ENCODE assay signal across 12 cellular contexts in genomic region chr3:151226088-151226563, GRCh38. TPM values are rescaled to one million over a fixed set of nuclear protein-coding genes. Genes with fewer than 3 reads are reported as not detected.
DNase-seq lines count a peak whose midpoint lies in the region; ATAC-seq and TF ChIP-seq lines count a peak whose summit lies in the region.
"Had no signal": no experiment of that assay in that cellular context is flagged by ENCODE, and none has a peak within 500 bp of the region (broad histone marks: within the 10 kb centered on the region; RNA-seq: fewer than 3 reads in every experiment).

No MANE protein-coding gene starts in this region.

- peak overlapping the region; percentile 36 for H3K27ac Mint-ChIP-seq in neural progenitor cell
- H3K27ac Mint-ChIP-seq in Calu3 (ENCODE audit: unreplicated experiment) = no peak overlapping the region

- CTCF ChIA-PET in mammary epithelial cell (lab: Charles Lee; ENCODE audit: low non-redundant PET) = interaction anchor here (0.6 kb wide), 1 partner anchor 1283 kb away, joined by 3 read pairs; no protein-coding TSS in a partner anchor
- CTCF ChIA-PET in Calu3 (lab: Charles Lee) = interaction anchor here (0.7 kb wide), 1 partner anchor 141 kb away, joined by 4 read pairs; no protein-coding TSS in a partner anchor

- H3K4me1 Mint-ChIP-seq in neural progenitor cell = peaks cover 5% of the 10 kb centered on the region
- H3K4me1 Mint-ChIP-seq in Calu3 (ENCODE audit: low read depth, unreplicated experiment) = peaks cover 23% of the 10 kb centered on the region

- DNase-seq in NCI-H146 (lab: John Stamatoyannopoulos, UW) (peak; percentile 31), NCI-H146 treated with DMSO at 0.1 percent for 48 hours (lab: John Stamatoyannopoulos, UW; ENCODE audit: unreplicated experiment) (no peak), NCI-H460 (ENCODE audit: extremely low read depth, low read depth) (peak; percentile 17), mammary epithelial cell (peak; percentile 85), neural progenitor cell (ENCODE audit: low spot score) (no peak), Calu3 (no peak), SKM-1 (lab: John Stamatoyannopoulos, UW; ENCODE audit: unreplicated experiment) (no peak)
- DNase-seq: 8988T, mucosa of descending colon, Peyer's patch had no signal

- intact Hi-C loops in mammary epithelial cell (cut with micrococcal nuclease) = loop anchor here (2.0 to 5.0 kb wide), 4 partner anchors 103 to 691 kb away; partner anchors contain the start of gene P2RY13
- intact Hi-C loops in Calu3 (cut with micrococcal nuclease; ENCODE audit: unreplicated experiment) = loop anchor here (5.0 to 10.0 kb wide), 5 partner anchors 141 to 1249 kb away; no protein-coding TSS in a partner anchor

- H3K4me3 ChIP-seq in mammary epithelial cell (replicated peaks in 1 of 3; ENCODE audit: insufficient read depth in 1 of 3, low read depth in 2 of 3, low read length in 3 of 3) (no peak overlapping the region), neural progenitor cell (no peak overlapping the region)
- H3K4me3 ChIP-seq: cardiac muscle cell, mucosa of descending colon, Peyer's patch had no signal

- TF ChIP-seq CTCF in mammary epithelial cell (conservative IDR thresholded peaks at IDR 0.05 in 1 of 2, IDR thresholded peaks at IDR 0.05 in 1 of 2; ENCODE audit: extremely low read depth in 1 of 2, insufficient read depth in 1 of 2, low read depth in 1 of 2, low read length in 2 of 2) (no peak), neural progenitor cell (IDR thresholded peaks at IDR 0.05) (no peak), Calu3 (IDR thresholded peaks at IDR 0.05; ENCODE audit: unreplicated experiment) (no peak)

- no peaks in the 10 kb centered on the region for H4K20me1 ChIP-seq in mammary epithelial cell (ENCODE audit: insufficient read depth, low read length)
- H4K20me1 ChIP-seq in neural progenitor cell (ENCODE audit: low read depth) = no peaks in the 10 kb centered on the region

- H3K79me2 ChIP-seq in mammary epithelial cell (ENCODE audit: insufficient read depth, low read length) (no peaks in the 10 kb centered on the region), neural progenitor cell (ENCODE audit: low read depth) (no peaks in the 10 kb centered on the region)

- in situ Hi-C loops in mammary epithelial cell (cut with MboI; ENCODE audit: low sequenced_read_pairs in 2 of 2) = no loop called here

- H3K27me3 Mint-ChIP-seq in neural progenitor cell (ENCODE audit: insufficient read depth, low read depth) (no peaks in the 10 kb centered on the region), Calu3 (ENCODE audit: unreplicated experiment) (no peaks in the 10 kb centered on the region)

- WGBS in mammary epithelial cell (ENCODE audit: low coverage, missing lambda C conversion rate) = 26% methylated on average over 4 of the region's 4 CpGs

- H3F3A ChIP-seq in neural progenitor cell (ENCODE audit: low read depth) = no peaks in the 10 kb centered on the region

- H3K9ac ChIP-seq in mammary epithelial cell (ENCODE audit: insufficient read depth, low read length) (no peak overlapping the region), neural progenitor cell (no peak overlapping the region)

- no peak overlapping the region for H3K27ac ChIP-seq in mammary epithelial cell (ENCODE audit: insufficient read depth, low read depth, low read length)
- H3K27ac ChIP-seq in neural progenitor cell = no peak overlapping the region

- BruUV-seq in mammary epithelial cell (replicated peaks; lab: Mats Ljungman, UMichigan) = no TSS peak
- no TSS peak for BruUV-seq in Calu3 (replicated peaks; lab: Mats Ljungman, UMichigan)

- H3K9me3 Mint-ChIP-seq in neural progenitor cell (peaks cover 9% of the 10 kb centered on the region), Calu3 (ENCODE audit: low read depth, unreplicated experiment) (peaks cover 6% of the 10 kb centered on the region)

- H3K27me3 ChIP-seq in mammary epithelial cell (ENCODE audit: insufficient read depth, low read length) (no peaks in the 10 kb centered on the region), neural progenitor cell (no peaks in the 10 kb centered on the region)
- H3K27me3 ChIP-seq: cardiac muscle cell, Peyer's patch had no signal

- H3K4me2 ChIP-seq in mammary epithelial cell (ENCODE audit: insufficient read depth, low read depth, low read length) (no peak overlapping the region), neural progenitor cell (no peak overlapping the region)

- dilution Hi-C loops in mammary epithelial cell (cut with HindIII; ENCODE audit: low sequenced_read_pairs) = no loop called here

- no peak overlapping the region for H3K4me3 Mint-ChIP-seq in neural progenitor cell
- H3K4me3 Mint-ChIP-seq in Calu3 (ENCODE audit: low read depth, unreplicated experiment) = no peak overlapping the region

- H2AFZ ChIP-seq in mammary epithelial cell (ENCODE audit: low read depth, low read length) (no peak overlapping the region), neural progenitor cell (replicated peaks) (no peak overlapping the region)

- peaks cover 27% of the 10 kb centered on the region for H3K4me1 ChIP-seq in mammary epithelial cell (ENCODE audit: insufficient read depth, low read length)
- no peaks in the 10 kb centered on the region for H3K4me1 ChIP-seq in neural progenitor cell

- H3K36me3 Mint-ChIP-seq in neural progenitor cell (peaks cover 11% of the 10 kb centered on the region), Calu3 (ENCODE audit: insufficient read depth, unreplicated experiment) (no peaks in the 10 kb centered on the region)

- ATAC-seq in HG03025 (IDR thresholded peaks at IDR 0.05; ENCODE audit: low FRiP score, unreplicated experiment) = no peak
- ATAC-seq: mucosa of descending colon had no signal

- no peaks in the 10 kb centered on the region for H3K36me3 ChIP-seq in mammary epithelial cell (ENCODE audit: insufficient read depth, low read length)
- no peaks in the 10 kb centered on the region for H3K36me3 ChIP-seq in neural progenitor cell
- H3K36me3 ChIP-seq: cardiac muscle cell, Peyer's patch had no signal

- H3K9me3 ChIP-seq in mammary epithelial cell (replicated peaks; ENCODE audit: insufficient read depth, low read length) (no peaks in the 10 kb centered on the region), neural progenitor cell (ENCODE audit: low read depth) (no peaks in the 10 kb centered on the region)
- H3K9me3 ChIP-seq: mucosa of descending colon, Peyer's patch had no signal

RNA-seq across cellular contexts. Expression of gene GPR171, which starts 23.1 kb away (rescaled TPM):
- total RNA-seq in NCI-H460 (2014; rRNA removed; shearing (Covaris generic)) = not detected in 2 replicates
- polyA plus RNA-seq in NCI-H460 (2014; cell fraction: nucleus; rRNA removed) = not detected in 2 replicates
- total RNA-seq in mammary epithelial cell (not detected), neural progenitor cell (ENCODE audit: low replicate concordance) (not detected in 2 replicates), Calu3 (2022) (not detected in 2 replicates)
- polyA plus RNA-seq in mammary epithelial cell = not detected
- polyA minus RNA-seq in mammary epithelial cell = not detected
- total RNA-seq: cardiac muscle cell had no signal
- polyA plus RNA-seq: cardiac muscle cell had no signal

RNA-seq across cellular contexts. Expression of gene P2RY14, which starts 52.2 kb away (rescaled TPM):
- not detected in 2 replicates for total RNA-seq in NCI-H460 (2014; rRNA removed; shearing (Covaris generic))
- not detected in 2 replicates for polyA plus RNA-seq in NCI-H460 (2014; cell fraction: nucleus; rRNA removed)
- total RNA-seq in mammary epithelial cell (not detected), neural progenitor cell (ENCODE audit: low replicate concordance) (not detected in 2 replicates), Calu3 (2022) (not detected in 2 replicates)
- not detected for polyA plus RNA-seq in mammary epithelial cell
- not detected for polyA minus RNA-seq in mammary epithelial cell

Comparison
In these comparisons a context has a peak if more than half of its experiments do, and no peak if none do; other contexts are left out.
1. DNase-seq: peak in NCI-H146 (single experiment), NCI-H460 (single experiment) and mammary epithelial cell (single experiment); none in NCI-H146 treated with DMSO at 0.1 percent for 48 hours (single experiment), neural progenitor cell (single experiment), Calu3 (single experiment) and SKM-1 (single experiment).